ENCODE assay signal across 2 cellular contexts in genomic region chr11:3523567-3523966, GRCh38.
A peak's percentile ranks its signal among the peaks of the same experiment; 100 is the strongest.
DNase-seq lines count a peak whose midpoint lies in the region; ATAC-seq, FAIRE-seq and TF ChIP-seq lines count a peak whose summit lies in the region.
"Not testable (repeated sequence)": the region's sequence is repeated elsewhere in the genome, so short reads cannot be mapped to it uniquely, and the experiment has no call there.

No MANE protein-coding gene starts in this region.

- not testable (repeated sequence) for TF ChIP-seq RAD21 in K562 (CRISPR knock-in tag; conservative IDR thresholded peaks at IDR 0.05 in 1 of 2, IDR thresholded peaks at IDR 0.05 in 1 of 2)

- H2AFZ ChIP-seq in K562 (ENCODE audit: low read depth, low read length): not testable (repeated sequence)

- H3K36me3 ChIP-seq in HEK293 (ENCODE audit: control insufficient read depth in 2 of 2, insufficient read depth in 1 of 2, low read length in 2 of 2); K562 (ENCODE audit: control insufficient read depth, insufficient read depth, low read length): not testable (repeated sequence)

- not testable (repeated sequence) for H3K4me1 ChIP-seq in HEK293 (ENCODE audit: control insufficient read depth, insufficient read depth, low read length); K562 (replicated peaks in 1 of 2; ENCODE audit: control insufficient read depth in 2 of 2, insufficient read depth in 2 of 2, low read length in 2 of 2)

- not testable (repeated sequence) for TF ChIP-seq CTCF in HEK293 (tag by site-specific recombination; IDR thresholded peaks at IDR 0.05); K562 (IDR thresholded peaks at IDR 0.05 in 2 of 3, conservative IDR thresholded peaks at IDR 0.05 in 1 of 3; ENCODE audit: insufficient read depth in 2 of 3, low read depth in 1 of 3, low read length in 3 of 3)

- not testable (repeated sequence) for TF ChIP-seq EP300 in K562 (IDR thresholded peaks at IDR 0.05; ENCODE audit: low read length)

- TF ChIP-seq POLR2A in K562 (conservative IDR thresholded peaks at IDR 0.05): not testable (repeated sequence)

- H3K9ac ChIP-seq in K562 (ENCODE audit: insufficient read depth in 1 of 2, low read depth in 2 of 2, low read length in 2 of 2): not testable (repeated sequence)

- not testable (repeated sequence) for FAIRE-seq in K562 (lab: Jason Lieb, UNC)

- POLR2A ChIA-PET in HEK293 (lab: Yijun Ruan, JAX); K562 (lab: Yijun Ruan, JAX): not testable (repeated sequence)

- DNase-seq in K562 (ENCODE audit: extremely low read depth in 1 of 4, low spot score in 3 of 4): not testable (repeated sequence)

- not testable (repeated sequence) for H3K27me3 ChIP-seq in K562 (ENCODE audit: control insufficient read depth in 2 of 2, insufficient read depth in 2 of 2, low read length in 2 of 2)

- H3K27ac ChIP-seq in HEK293 (ENCODE audit: extremely low read depth, low read depth, low read length); K562 (ENCODE audit: extremely low read depth, low read depth, low read length): not testable (repeated sequence)

- not testable (repeated sequence) for H3K79me2 ChIP-seq in K562 (ENCODE audit: control insufficient read depth, insufficient read depth, low read length)

- not testable (repeated sequence) for H4K20me1 ChIP-seq in K562 (replicated peaks; ENCODE audit: control insufficient read depth, insufficient read depth, low read length)

- not testable (repeated sequence) for H3K4me2 ChIP-seq in K562 (ENCODE audit: insufficient read depth, low read length)

- in situ Hi-C loops in K562 (cut with MboI): not testable (repeated sequence)

- H3K4me3 ChIP-seq in HEK293 (ENCODE audit: low read depth, low read length); K562: not testable (repeated sequence)

- not testable (repeated sequence) for ATAC-seq in K562

- not testable (repeated sequence) for H3K9me3 ChIP-seq in HEK293 (ENCODE audit: control insufficient read depth, insufficient read depth, low read depth, low read length)
- peaks cover 19% of the 10 kb centered on the region for H3K9me3 ChIP-seq in K562 (replicated peaks; ENCODE audit: control insufficient read depth, insufficient read depth, low read depth, low read length)

- not testable (repeated sequence) for BruUV-seq in K562 (replicated peaks; lab: Mats Ljungman, UMichigan)

- intact Hi-C loops in K562 (cut with micrococcal nuclease): not testable (repeated sequence)

- not testable (repeated sequence) for H3K9me1 ChIP-seq in K562 (ENCODE audit: control insufficient read depth, insufficient read depth, low read length)

- CTCF ChIA-PET in HEK293 (lab: Yijun Ruan, JAX); K562 (lab: Yijun Ruan, JAX; ENCODE audit: low intra/inter-chr PET ratio): not testable (repeated sequence)

TF ChIP-seq in HEK293, 187 proteins besides CTCF, POLR2A, EP300 and RAD21:
- TF ChIP-seq ZNF10 (tag by site-specific recombination; IDR thresholded peaks at IDR 0.05): peak; percentile 67

TF ChIP-seq in K562, 482 proteins besides CTCF, POLR2A, EP300 and RAD21:
- TF ChIP-seq ZNF134 (CRISPR knock-in tag; conservative IDR thresholded peaks at IDR 0.05): peak; percentile 92
